Comparison of ENCODE assay signal across 7 cellular contexts in the genomic region with DNA sequence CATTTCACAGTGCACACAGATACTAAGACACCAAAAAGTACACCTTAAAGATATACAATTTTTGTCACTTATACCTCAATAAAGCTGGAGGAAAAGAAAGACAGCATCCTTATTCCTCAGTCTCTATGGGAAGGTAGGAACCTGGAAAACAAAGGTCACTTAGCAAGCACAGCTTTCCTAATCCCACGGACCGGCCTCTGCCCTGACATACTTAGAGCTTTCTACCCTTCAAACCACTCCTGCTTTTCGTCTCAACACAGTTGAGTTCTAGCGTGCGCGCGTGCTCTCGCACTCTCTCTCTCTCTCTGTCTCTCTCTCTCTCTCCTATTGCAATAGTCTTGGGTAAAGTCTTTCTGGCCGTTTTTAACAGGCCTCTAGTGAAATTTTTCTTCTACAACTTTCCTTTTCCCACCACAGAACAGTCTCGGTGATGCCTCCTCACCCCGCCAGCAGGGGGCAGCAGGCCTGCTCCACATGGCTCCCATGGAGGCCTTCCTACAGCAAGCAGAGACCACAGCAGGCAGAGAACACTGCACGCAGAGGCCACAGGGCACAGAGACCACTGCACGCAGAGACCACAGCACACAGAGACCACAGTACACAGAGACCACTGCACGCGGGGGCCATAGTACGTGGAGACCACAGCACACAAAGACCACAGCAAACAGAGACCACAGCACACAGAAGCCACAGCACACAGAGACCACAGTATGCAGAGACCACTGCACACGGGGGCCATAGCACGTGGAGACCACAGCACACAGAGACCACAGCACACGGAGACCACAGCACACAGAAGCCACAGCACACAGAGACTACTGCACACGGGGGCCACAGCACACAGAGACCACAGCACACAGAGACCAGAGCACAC.
DNase-seq lines count a peak whose midpoint lies in the region; ATAC-seq, FAIRE-seq and TF ChIP-seq lines count a peak whose summit lies in the region.

No MANE protein-coding gene starts in this region.

- TF ChIP-seq CTCF in GM12872 (IDR thresholded peaks at IDR 0.05; ENCODE audit: insufficient read depth, low read depth, low read length): peak; percentile 77
- peak; percentile 80 for TF ChIP-seq CTCF in KMS-11 (conservative IDR thresholded peaks at IDR 0.05; ENCODE audit: low read depth, low read length)

- H4K20me1 ChIP-seq in KMS-11 (ENCODE audit: insufficient read depth): no peaks in the 10 kb centered on the region

- no peak overlapping the region for H3K4me2 ChIP-seq in KMS-11

- no peak overlapping the region for H3K9ac ChIP-seq in KMS-11

- H3K27ac ChIP-seq in KMS-11 (no peak overlapping the region), small intestine (ENCODE audit: low read depth in 1 of 2, low read length in 1 of 2) (no peak overlapping the region)

- no peak overlapping the region for H2AFZ ChIP-seq in KMS-11 (ENCODE audit: low read depth)

- peak; percentile 93 for ATAC-seq in GM21576 (IDR thresholded peaks at IDR 0.05; ENCODE audit: unreplicated experiment)

- DNase-seq in activated CD4-positive, alpha-beta T cell treated with anti-CD3 and anti-CD28 coated beads for 4 hours: peak; percentile 48 to 60
- peak; percentile 40 for DNase-seq in effector CD8-positive, alpha-beta T cell (lab: John Stamatoyannopoulos, UW)
- DNase-seq in small intestine (peak; percentile 38), NCI-H526 treated with DMSO at 0.1 percent for 48 hours (lab: John Stamatoyannopoulos, UW) (no peak)

- H3K79me2 ChIP-seq in KMS-11 (ENCODE audit: insufficient read depth, low read depth): no peaks in the 10 kb centered on the region

- no peaks in the 10 kb centered on the region for H3K27me3 ChIP-seq in KMS-11 (ENCODE audit: insufficient read depth, low read depth)
- no peaks in the 10 kb centered on the region for H3K27me3 ChIP-seq in small intestine (ENCODE audit: control insufficient read depth in 2 of 2, insufficient read depth in 2 of 2, low read length in 2 of 2)

- H3K4me3 ChIP-seq in KMS-11 (IDR thresholded peaks at IDR 0.05; ENCODE audit: insufficient read depth, low read depth, low read length): no peak overlapping the region
- H3K4me3 ChIP-seq in small intestine (ENCODE audit: low read depth in 1 of 2, low read length in 2 of 2): no peak overlapping the region

- H3K9me3 ChIP-seq in small intestine (ENCODE audit: control insufficient read depth, low read depth): no peaks in the 10 kb centered on the region

- H3K4me1 ChIP-seq in KMS-11 (ENCODE audit: low read depth, poor library complexity, severe bottlenecking) (no peaks in the 10 kb centered on the region), small intestine (ENCODE audit: control insufficient read depth in 2 of 2, insufficient read depth in 1 of 2, low read depth in 1 of 2, low read length in 1 of 2) (no peaks in the 10 kb centered on the region)

- FAIRE-seq in small intestine (lab: Jason Lieb, UNC): no peak

- 64 to 73% (median 67%) methylated on average over 20 of the region's 20 CpGs for WGBS in small intestine, 3 donors

- H3K36me3 ChIP-seq in KMS-11 (ENCODE audit: insufficient read depth): no peaks in the 10 kb centered on the region
- no peaks in the 10 kb centered on the region for H3K36me3 ChIP-seq in small intestine (ENCODE audit: control insufficient read depth in 2 of 2, insufficient read depth in 2 of 2, low read length in 2 of 2)
